24 cellular contexts compared by ENCODE assay signal in genomic region chr7:7858559-7858958, GRCh38.
A peak's percentile ranks its signal among the peaks of the same experiment; 100 is the strongest.
DNase-seq lines count a peak whose midpoint lies in the region; ATAC-seq and TF ChIP-seq lines count a peak whose summit lies in the region.
"Had no signal": no experiment of that assay in that cellular context is flagged by ENCODE, and none has a peak within 500 bp of the region (broad histone marks: within the 10 kb centered on the region; RNA-seq: fewer than 3 reads in every experiment).

No MANE protein-coding gene starts in this region.

- peak overlapping the region; percentile 73 for H3K27ac Mint-ChIP-seq in stimulated activated naive CD8-positive, alpha-beta T cell treated with anti-CD3 and anti-CD28 coated beads, Interleukin-15, Interleukin-2, amounts not matched to agents 100 ng/mL and 50 ng/mL, for 24 hours
- H3K27ac Mint-ChIP-seq in stimulated activated naive CD8-positive, alpha-beta T cell treated with anti-CD3 and anti-CD28 coated beads, Interleukin-15, amount 100 ng/mL, for 72 hours = peak overlapping the region in 1 of 2 donors; percentile 80
- no peak overlapping the region for H3K27ac Mint-ChIP-seq in osteocyte (ENCODE audit: unreplicated experiment)
- H3K27ac Mint-ChIP-seq: activated CD4-positive, alpha-beta T cell treated with anti-CD3 and anti-CD28 coated beads, Interleukin-2, amount 10 ng/mL, durations not matched to agents 24 days and 14 days; CD8-positive, alpha-beta memory T cell; mesothelial cell of epicardium had no signal

- no peak for DNase-seq in stimulated activated naive CD8-positive, alpha-beta T cell treated with anti-CD3 and anti-CD28 coated beads, Interleukin-15, amount 100 ng/mL, for 72 hours
- peak; percentile 54 to 59 for DNase-seq in dermis microvascular lymphatic vessel endothelial cell (ENCODE audit: low read depth in 2 of 2)
- no peak for DNase-seq in osteocyte (ENCODE audit: extremely low spot score, unreplicated experiment)
- no peak for DNase-seq in inferior parietal cortex (ENCODE audit: extremely low spot score)
- DNase-seq in left colon = no peak
- DNase-seq: activated CD4-positive, alpha-beta T cell treated with anti-CD3 and anti-CD28 coated beads, Interleukin-2, amount 10 ng/mL, durations not matched to agents 24 days and 14 days; activated CD8-positive, alpha-beta memory T cell treated with anti-CD3 and anti-CD28 coated beads, Interleukin-2, amount 50 U/mL, for 4 hours; activated effector memory CD4-positive, alpha-beta T cell treated with Interleukin-2 at 50 U/mL for 16 hours; activated naive CD8-positive, alpha-beta T cell treated with anti-CD3 and anti-CD28 coated beads, Interleukin-2, amount 50 U/mL, for 24 hours; brain microvascular endothelial cell; CD8-positive, alpha-beta memory T cell; cortex of kidney; EL; foreskin melanocyte; kidney glomerular epithelial cell; NCI-H1048; stimulated activated CD4-positive, alpha-beta T cell treated with anti-CD3 and anti-CD28 coated beads, Interleukin-4, amount 100 ng/mL, for 4 hours; testis had no signal

- no peak for TF ChIP-seq CTCF in osteocyte (IDR thresholded peaks at IDR 0.05)

- peaks cover 36% of the 10 kb centered on the region for H3K4me1 Mint-ChIP-seq in stimulated activated naive CD8-positive, alpha-beta T cell treated with anti-CD3 and anti-CD28 coated beads, Interleukin-15, Interleukin-2, amounts not matched to agents 100 ng/mL and 50 ng/mL, for 24 hours (ENCODE audit: low read depth)
- peaks cover 19% of the 10 kb centered on the region for H3K4me1 Mint-ChIP-seq in stimulated activated naive CD8-positive, alpha-beta T cell treated with anti-CD3 and anti-CD28 coated beads, Interleukin-15, amount 100 ng/mL, for 72 hours
- peaks cover 18% of the 10 kb centered on the region for H3K4me1 Mint-ChIP-seq in osteocyte (ENCODE audit: unreplicated experiment)
- H3K4me1 Mint-ChIP-seq: mesothelial cell of epicardium, neural crest cell had no signal

- H3K4me3 Mint-ChIP-seq in stimulated activated naive CD8-positive, alpha-beta T cell treated with anti-CD3 and anti-CD28 coated beads, Interleukin-15, Interleukin-2, amounts not matched to agents 100 ng/mL and 50 ng/mL, for 24 hours = no peak overlapping the region
- H3K4me3 Mint-ChIP-seq in stimulated activated naive CD8-positive, alpha-beta T cell treated with anti-CD3 and anti-CD28 coated beads, Interleukin-15, amount 100 ng/mL, for 72 hours = no peak overlapping the region
- H3K4me3 Mint-ChIP-seq in osteocyte (ENCODE audit: unreplicated experiment) = no peak overlapping the region
- H3K4me3 Mint-ChIP-seq: activated CD4-positive, alpha-beta T cell treated with anti-CD3 and anti-CD28 coated beads, Interleukin-2, amount 10 ng/mL, durations not matched to agents 24 days and 14 days; activated naive CD8-positive, alpha-beta T cell treated with anti-CD3 and anti-CD28 coated beads, Interleukin-2, amount 50 U/mL, for 24 hours; CD8-positive, alpha-beta memory T cell; mesothelial cell of epicardium; neural crest cell had no signal

- peaks cover 12% of the 10 kb centered on the region for H3K9me3 Mint-ChIP-seq in stimulated activated naive CD8-positive, alpha-beta T cell treated with anti-CD3 and anti-CD28 coated beads, Interleukin-15, Interleukin-2, amounts not matched to agents 100 ng/mL and 50 ng/mL, for 24 hours
- peaks cover 12 to 19% of the 10 kb centered on the region in 2 donors for H3K9me3 Mint-ChIP-seq in stimulated activated naive CD8-positive, alpha-beta T cell treated with anti-CD3 and anti-CD28 coated beads, Interleukin-15, amount 100 ng/mL, for 72 hours
- peaks cover 3% of the 10 kb centered on the region for H3K9me3 Mint-ChIP-seq in osteocyte (ENCODE audit: unreplicated experiment)

- no peak for ATAC-seq in stimulated activated naive CD8-positive, alpha-beta T cell treated with anti-CD3 and anti-CD28 coated beads, Interleukin-15, amount 100 ng/mL, for 72 hours
- ATAC-seq in HG03378 (IDR thresholded peaks at IDR 0.05; ENCODE audit: unreplicated experiment) (peak; percentile 45), left colon (no peak), GM21717 (IDR thresholded peaks at IDR 0.05; ENCODE audit: unreplicated experiment) (no peak)
- ATAC-seq: activated naive CD8-positive, alpha-beta T cell treated with anti-CD3 and anti-CD28 coated beads, Interleukin-2, amount 50 U/mL, for 24 hours; SK-N-SH treated with all-trans-retinoic acid at 6 μM for 48 hours had no signal

- intact Hi-C loops in left colon (cut with DNase I, micrococcal nuclease) = no loop called here

- H3K36me3 Mint-ChIP-seq in stimulated activated naive CD8-positive, alpha-beta T cell treated with anti-CD3 and anti-CD28 coated beads, Interleukin-15, Interleukin-2, amounts not matched to agents 100 ng/mL and 50 ng/mL, for 24 hours (ENCODE audit: low read depth) = peaks cover 27% of the 10 kb centered on the region
- peaks cover 6% of the 10 kb centered on the region for H3K36me3 Mint-ChIP-seq in osteocyte (ENCODE audit: unreplicated experiment)

- no peaks in the 10 kb centered on the region for H3K27me3 Mint-ChIP-seq in stimulated activated naive CD8-positive, alpha-beta T cell treated with anti-CD3 and anti-CD28 coated beads, Interleukin-15, Interleukin-2, amounts not matched to agents 100 ng/mL and 50 ng/mL, for 24 hours
- no peaks in the 10 kb centered on the region for H3K27me3 Mint-ChIP-seq in stimulated activated naive CD8-positive, alpha-beta T cell treated with anti-CD3 and anti-CD28 coated beads, Interleukin-15, amount 100 ng/mL, for 72 hours
- H3K27me3 Mint-ChIP-seq in osteocyte (ENCODE audit: unreplicated experiment) = no peaks in the 10 kb centered on the region
- H3K27me3 Mint-ChIP-seq: activated CD4-positive, alpha-beta T cell treated with anti-CD3 and anti-CD28 coated beads, Interleukin-2, amount 10 ng/mL, durations not matched to agents 24 days and 14 days; activated naive CD8-positive, alpha-beta T cell treated with anti-CD3 and anti-CD28 coated beads, Interleukin-2, amount 50 U/mL, for 24 hours; CD8-positive, alpha-beta memory T cell had no signal

Comparison
In these comparisons a context has a peak if more than half of its experiments do, and no peak if none do; other contexts are left out.
1. DNase-seq: peak in dermis microvascular lymphatic vessel endothelial cell (2 of 2); none in stimulated activated naive CD8-positive, alpha-beta T cell treated with anti-CD3 and anti-CD28 coated beads, Interleukin-15, amount 100 ng/mL, for 72 hours (0 of 2), osteocyte (single experiment), inferior parietal cortex (single experiment) and left colon (0 of 2).